16 cellular contexts compared by ENCODE assay signal in genomic region chr18:61964616-61965015, GRCh38.
DNase-seq lines count a peak whose midpoint lies in the region; TF ChIP-seq lines count a peak whose summit lies in the region.
"Had no signal": no experiment of that assay in that cellular context is flagged by ENCODE, and none has a peak within 500 bp of the region (broad histone marks: within the 10 kb centered on the region; RNA-seq: fewer than 3 reads in every experiment).

No MANE protein-coding gene starts in this region.

- peaks cover 2% of the 10 kb centered on the region for H3K9me3 Mint-ChIP-seq in chondrocyte (ENCODE audit: low read depth)
- H3K9me3 Mint-ChIP-seq: HFFc6 had no signal

- TF ChIP-seq POLR2A in uterus (IDR thresholded peaks at IDR 0.05): no peak

- peaks cover 38% of the 10 kb centered on the region for H3K4me1 Mint-ChIP-seq in chondrocyte (ENCODE audit: low read depth)
- H3K4me1 Mint-ChIP-seq: CD4-positive, alpha-beta memory T cell had no signal

- H3K27me3 ChIP-seq in uterus: no peaks in the 10 kb centered on the region
- H3K27me3 ChIP-seq in hepatocyte: no peaks in the 10 kb centered on the region

- H3K27ac ChIP-seq in uterus (peak overlapping the region; percentile 21 to 38), hepatocyte (no peak overlapping the region)

- TF ChIP-seq CTCF in chondrocyte (IDR thresholded peaks at IDR 0.05): no peak
- TF ChIP-seq CTCF in uterus (IDR thresholded peaks at IDR 0.05): no peak
- no peak for TF ChIP-seq CTCF in hepatocyte (IDR thresholded peaks at IDR 0.05; ENCODE audit: poor library complexity)

- intact Hi-C loops in uterus (cut with DNase I; ENCODE audit: low total_unique reads): loop anchor here (10.0 kb wide), 1 partner anchor 50 kb away; no protein-coding TSS in a partner anchor

- H3K9me3 ChIP-seq in uterus (no peaks in the 10 kb centered on the region), hepatocyte (ENCODE audit: low read depth) (no peaks in the 10 kb centered on the region)
- H3K9me3 ChIP-seq: HAP-1 had no signal

- peak; percentile 60 for DNase-seq in M059J (ENCODE audit: low read depth)
- DNase-seq in NCI-H69 (lab: John Stamatoyannopoulos, UW): peak; percentile 32
- no peak for DNase-seq in chondrocyte (ENCODE audit: low spot score)
- no peak for DNase-seq in uterus
- no peak for DNase-seq in hepatocyte (ENCODE audit: low spot score)
- no peak for DNase-seq in cerebellar cortex (ENCODE audit: low spot score)
- DNase-seq: C1 segment of cervical spinal cord; Calu3; CD4-positive, alpha-beta memory T cell; COR-L47; DMS53; DMS79 treated with DMSO at 0.1 percent for 48 hours; GF-D8; GOT3; HFFc6 had no signal

- peak overlapping the region; percentile 57 for H3K27ac Mint-ChIP-seq in chondrocyte (ENCODE audit: unreplicated experiment)
- H3K27ac Mint-ChIP-seq: CD4-positive, alpha-beta memory T cell; HFFc6 had no signal

- H3K36me3 ChIP-seq in uterus: no peaks in the 10 kb centered on the region
- no peaks in the 10 kb centered on the region for H3K36me3 ChIP-seq in hepatocyte (replicated peaks; ENCODE audit: insufficient read depth, low read depth)
- H3K36me3 ChIP-seq: HAP-1 had no signal

- no peaks in the 10 kb centered on the region for H3K79me2 ChIP-seq in hepatocyte

- no peak overlapping the region for H3K4me2 ChIP-seq in hepatocyte

- H2AFZ ChIP-seq in hepatocyte: no peak overlapping the region

- H3K4me3 Mint-ChIP-seq in chondrocyte (ENCODE audit: unreplicated experiment): no peak overlapping the region
- H3K4me3 Mint-ChIP-seq: CD4-positive, alpha-beta memory T cell; HFFc6 had no signal

- no peaks in the 10 kb centered on the region for H3K27me3 Mint-ChIP-seq in chondrocyte (ENCODE audit: low read depth)

- no peaks in the 10 kb centered on the region for H3K9me2 ChIP-seq in hepatocyte (replicated peaks; ENCODE audit: insufficient read depth)

- H3K4me1 ChIP-seq in uterus (peaks cover 4 to 5% of the 10 kb centered on the region in 2 donors), hepatocyte (ENCODE audit: insufficient read depth) (peaks cover 6% of the 10 kb centered on the region)
- H3K4me1 ChIP-seq: HAP-1 had no signal

- no peaks in the 10 kb centered on the region for H3K36me3 Mint-ChIP-seq in chondrocyte (ENCODE audit: low read depth)
- H3K36me3 Mint-ChIP-seq: CD4-positive, alpha-beta memory T cell had no signal

- H3K4me3 ChIP-seq in uterus: no peak overlapping the region
- no peak overlapping the region for H3K4me3 ChIP-seq in hepatocyte
- H3K4me3 ChIP-seq: HAP-1 had no signal

- H4K20me1 ChIP-seq in hepatocyte (ENCODE audit: insufficient read depth, poor library complexity, severe bottlenecking): no peaks in the 10 kb centered on the region

Comparison
In these comparisons a context has a peak if more than half of its experiments do, and no peak if none do; other contexts are left out.
1. DNase-seq: peak in M059J (single experiment) and NCI-H69 (single experiment); none in chondrocyte (single experiment), uterus (0 of 2), hepatocyte (single experiment) and cerebellar cortex (single experiment).